8 cellular contexts compared by ENCODE assay signal in the genomic region with DNA sequence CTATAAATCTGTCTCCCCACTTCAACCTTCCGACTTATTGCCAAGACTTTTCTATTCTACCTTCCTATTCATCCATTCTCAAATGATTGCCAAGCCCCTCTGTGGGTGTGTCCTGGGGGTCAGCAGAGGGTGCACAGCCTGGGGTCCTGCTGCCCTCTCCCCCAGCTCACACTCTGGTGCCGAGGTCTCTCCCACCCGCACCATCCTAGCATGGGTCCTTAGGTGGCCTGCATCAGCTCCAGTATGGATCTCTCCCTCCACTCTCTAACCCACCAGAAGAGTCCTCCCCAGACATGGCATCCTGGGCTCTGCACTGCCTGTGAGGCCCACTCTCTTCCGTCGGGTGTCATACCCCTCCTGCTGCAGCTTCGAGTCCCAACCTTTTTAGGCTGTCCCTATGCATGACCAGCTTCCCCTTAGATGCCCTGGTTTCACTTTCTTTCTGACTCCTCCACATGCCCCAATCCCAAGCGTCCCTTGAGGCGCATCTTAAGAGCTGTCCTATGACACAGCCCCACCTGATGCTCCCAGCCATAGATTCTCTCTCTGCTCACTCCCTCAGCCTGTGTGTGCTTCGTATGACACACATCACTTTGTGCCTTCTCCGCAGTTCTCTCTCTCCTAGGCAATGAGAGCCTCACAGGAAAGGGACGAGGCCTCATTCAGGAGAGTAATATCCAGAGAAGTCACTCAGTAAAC. TPM values are rescaled to one million over a fixed set of nuclear protein-coding genes. Genes with fewer than 3 reads are reported as not detected.
DNase-seq lines count a peak whose midpoint lies in the region; ATAC-seq and TF ChIP-seq lines count a peak whose summit lies in the region.

No MANE protein-coding gene starts in this region.

- no peak overlapping the region for H3K4me3 ChIP-seq in Peyer's patch
- no peak overlapping the region for H3K4me3 ChIP-seq in thoracic aorta

- H3K9me3 Mint-ChIP-seq in activated T-cell treated with anti-CD3 and anti-CD28 coated beads, Interleukin-2, amount 50 U/mL, for 24 hours = no peaks in the 10 kb centered on the region
- H3K9me3 Mint-ChIP-seq in activated T-cell treated with anti-CD3 and anti-CD28 coated beads, Interleukin-2, amount 50 U/mL, for 4 hours = no peaks in the 10 kb centered on the region

- no peaks in the 10 kb centered on the region for H3K27me3 Mint-ChIP-seq in activated T-cell treated with anti-CD3 and anti-CD28 coated beads, Interleukin-2, amount 50 U/mL, for 24 hours
- no peaks in the 10 kb centered on the region for H3K27me3 Mint-ChIP-seq in activated T-cell treated with anti-CD3 and anti-CD28 coated beads, Interleukin-2, amount 50 U/mL, for 4 hours (ENCODE audit: low read depth)

- TF ChIP-seq POLR2A in Peyer's patch (IDR thresholded peaks at IDR 0.05) = no peak

- H3K27ac ChIP-seq in Peyer's patch = peak overlapping the region; percentile 5 to 51 (median 25)
- H3K27ac ChIP-seq in thoracic aorta = peak overlapping the region; percentile 79 to 82

- no peaks in the 10 kb centered on the region for H3K9me3 ChIP-seq in Peyer's patch
- no peaks in the 10 kb centered on the region for H3K9me3 ChIP-seq in thoracic aorta

- H3K27ac Mint-ChIP-seq in activated T-cell treated with anti-CD3 and anti-CD28 coated beads, Interleukin-2, amount 50 U/mL, for 24 hours = peak overlapping the region; percentile 76

- no peak for TF ChIP-seq CTCF in Peyer's patch (IDR thresholded peaks at IDR 0.05)
- no peak for TF ChIP-seq CTCF in thoracic aorta (IDR thresholded peaks at IDR 0.05)

- H3K4me1 Mint-ChIP-seq in activated T-cell treated with anti-CD3 and anti-CD28 coated beads, Interleukin-2, amount 50 U/mL, for 24 hours (ENCODE audit: low read depth) = peaks cover 24% of the 10 kb centered on the region
- peaks cover 16% of the 10 kb centered on the region for H3K4me1 Mint-ChIP-seq in activated T-cell treated with anti-CD3 and anti-CD28 coated beads, Interleukin-2, amount 50 U/mL, for 4 hours (ENCODE audit: low read depth)

- no peaks in the 10 kb centered on the region for H3K27me3 ChIP-seq in Peyer's patch
- H3K27me3 ChIP-seq in thoracic aorta (replicated peaks; ENCODE audit: insufficient read depth) = no peaks in the 10 kb centered on the region

- intact Hi-C loops in Right ventricle myocardium superior (cut with DNase I) = loop anchor here (5.0 kb wide), 1 partner anchor 45 kb away; a partner anchor contains a TSS

- no peak for DNase-seq in activated T-cell treated with anti-CD3 and anti-CD28 coated beads, Interleukin-2, amount 50 U/mL, for 24 hours
- no peak for DNase-seq in activated T-cell treated with anti-CD3 and anti-CD28 coated beads, Interleukin-2, amount 50 U/mL, for 4 hours
- DNase-seq in Peyer's patch (peak in 1 of 3 donors; percentile 56), Right ventricle myocardium superior (no peak), thoracic aorta (ENCODE audit: low spot score) (no peak), NCI-H2196 treated with DMSO at 0.1 percent for 48 hours (lab: John Stamatoyannopoulos, UW; ENCODE audit: unreplicated experiment) (no peak)
- DNase-seq in stimulated activated naive CD4-positive, alpha-beta T cell treated with Interleukin-2 at 50 U/mL for 16 hours (lab: John Stamatoyannopoulos, UW) = no peak

- H3K4me3 Mint-ChIP-seq in activated T-cell treated with anti-CD3 and anti-CD28 coated beads, Interleukin-2, amount 50 U/mL, for 24 hours = no peak overlapping the region
- no peak overlapping the region for H3K4me3 Mint-ChIP-seq in activated T-cell treated with anti-CD3 and anti-CD28 coated beads, Interleukin-2, amount 50 U/mL, for 4 hours

- H3K36me3 Mint-ChIP-seq in activated T-cell treated with anti-CD3 and anti-CD28 coated beads, Interleukin-2, amount 50 U/mL, for 24 hours (ENCODE audit: low read depth) = peaks cover 90% of the 10 kb centered on the region
- peaks cover 35% of the 10 kb centered on the region for H3K36me3 Mint-ChIP-seq in activated T-cell treated with anti-CD3 and anti-CD28 coated beads, Interleukin-2, amount 50 U/mL, for 4 hours (ENCODE audit: insufficient read depth)

- H3K4me1 ChIP-seq in Peyer's patch (peaks cover 0 to 28% (median 7%) of the 10 kb centered on the region in 4 donors), thoracic aorta (ENCODE audit: control insufficient read depth in 1 of 2, low read depth in 2 of 2) (peaks cover 27 to 60% of the 10 kb centered on the region in 2 donors)

- no peak for ATAC-seq in activated T-cell treated with anti-CD3 and anti-CD28 coated beads, Interleukin-2, amount 50 U/mL, for 4 hours
- ATAC-seq in Right ventricle myocardium superior (ENCODE audit: poor library complexity) (peak; percentile 15), thoracic aorta (ENCODE audit: insufficient number of reproducible peaks, low FRiP score, low read depth) (no peak), GM19351 (IDR thresholded peaks at IDR 0.05; ENCODE audit: unreplicated experiment) (no peak)

- H3K36me3 ChIP-seq in Peyer's patch (peaks cover 0 to 85% (median 0%) of the 10 kb centered on the region in 3 donors), thoracic aorta (peaks cover 10% of the 10 kb centered on the region)

RNA-seq across cellular contexts. Expression of a gene that starts 43.9 kb away (rescaled TPM):
- total RNA-seq in activated T-cell treated with anti-CD3 and anti-CD28 coated beads, Interleukin-2, amount 50 U/mL, for 4 hours = 10 to 100 TPM; 43.0 to 51.8 (median 49.0) TPM
- total RNA-seq in Peyer's patch (100 to 1,000 TPM in 1 of 4 donors, 10 to 100 TPM in 3; 55.0 to 107 (median 79.8) TPM), Right ventricle myocardium superior (41.5 TPM), thoracic aorta (10 to 100 TPM; 45.2 to 71.5 TPM)

RNA-seq across cellular contexts. Expression of a gene that starts 46.9 kb away (rescaled TPM):
- total RNA-seq in activated T-cell treated with anti-CD3 and anti-CD28 coated beads, Interleukin-2, amount 50 U/mL, for 4 hours = 10 to 100 TPM; 30.6 to 42.7 (median 38.8) TPM
- total RNA-seq in Peyer's patch (100 to 1,000 TPM in 1 of 4 donors, 10 to 100 TPM in 3; 81.3 to 124 (median 92.1) TPM), Right ventricle myocardium superior (24.7 TPM), thoracic aorta (10 to 100 TPM; 69.1 to 83.7 TPM)

RNA-seq across cellular contexts. Expression of a gene that starts 52.2 kb away (rescaled TPM):
- 10 to 100 TPM; 25.4 to 27.9 (median 25.4) TPM for total RNA-seq in activated T-cell treated with anti-CD3 and anti-CD28 coated beads, Interleukin-2, amount 50 U/mL, for 4 hours
- total RNA-seq in Peyer's patch = 100 to 1,000 TPM in 1 of 4 donors, 10 to 100 TPM in 3; 23.9 to 120 (median 36.3) TPM
- 8.3 TPM for total RNA-seq in Right ventricle myocardium superior
- total RNA-seq in thoracic aorta = 10 to 100 TPM; 13.5 to 36.9 TPM
